In the genomic region with DNA sequence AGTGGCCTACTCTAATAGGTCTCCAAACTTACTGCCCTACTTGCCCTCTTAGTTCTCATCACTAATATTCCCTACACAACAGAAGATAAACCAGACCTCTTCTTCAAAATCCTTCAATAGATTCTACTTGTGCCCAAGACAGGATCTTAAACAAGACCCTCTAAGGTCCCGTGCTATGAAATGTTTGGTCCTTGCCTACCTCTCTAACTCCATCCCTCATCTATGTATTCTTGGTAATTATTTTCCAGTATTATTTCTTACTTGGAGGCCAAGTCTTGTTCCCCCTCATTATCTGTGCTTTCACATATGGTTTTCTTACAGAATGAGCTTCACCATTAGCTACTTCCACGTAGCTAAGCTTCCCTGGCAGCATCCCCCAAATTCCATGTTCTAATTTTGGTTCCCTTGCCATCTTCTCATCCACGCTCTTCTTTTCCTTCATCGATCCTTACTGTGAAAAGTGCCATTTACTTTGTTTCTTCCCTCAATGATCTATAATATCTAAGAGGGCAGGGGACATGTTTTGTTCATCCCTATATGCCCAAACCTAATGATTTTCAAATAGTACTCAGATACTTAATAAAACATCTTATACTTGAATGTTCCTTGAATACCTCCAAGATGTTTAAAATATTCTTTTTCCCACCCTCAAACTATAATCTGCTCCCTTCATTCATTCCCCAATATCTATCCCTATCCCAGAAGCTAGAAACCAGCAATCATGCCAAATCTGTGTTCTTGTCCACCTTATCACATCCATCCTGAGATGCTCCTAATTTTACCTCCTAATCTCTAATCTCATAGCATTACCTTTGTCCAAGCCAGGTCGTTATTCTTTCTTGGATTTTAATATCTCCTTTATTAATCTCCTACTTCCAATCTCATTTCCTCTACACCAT, we compare ENCODE assay signal across 12 cellular contexts. TPM values are rescaled to one million over a fixed set of nuclear protein-coding genes. Genes with fewer than 3 reads are reported as not detected.
DNase-seq lines count a peak whose midpoint lies in the region; ATAC-seq and TF ChIP-seq lines count a peak whose summit lies in the region.
"Had no signal": no experiment of that assay in that cellular context is flagged by ENCODE, and none has a peak within 500 bp of the region (broad histone marks: within the 10 kb centered on the region; RNA-seq: fewer than 3 reads in every experiment).

No MANE protein-coding gene starts in this region.

- no TSS peak for BruUV-seq in MCF 10A (replicated peaks; lab: Mats Ljungman, UMichigan)
- BruUV-seq in mammary epithelial cell (replicated peaks; lab: Mats Ljungman, UMichigan) = no TSS peak

- H3K36me3 Mint-ChIP-seq in MCF 10A (ENCODE audit: insufficient read depth, unreplicated experiment) (peaks cover 100% of the 10 kb centered on the region), type B pancreatic cell (peaks cover 61% of the 10 kb centered on the region)
- peaks cover 80% of the 10 kb centered on the region for H3K36me3 Mint-ChIP-seq in activated CD4-positive, alpha-beta memory T cell treated with anti-CD3 and anti-CD28 coated beads for 36 hours

- H3K4me3 ChIP-seq in mammary epithelial cell (replicated peaks in 1 of 3; ENCODE audit: insufficient read depth in 1 of 3, low read depth in 2 of 3, low read length in 3 of 3) (no peak overlapping the region), hepatocyte (no peak overlapping the region), gastrocnemius medialis (no peak overlapping the region)

- intact Hi-C loops in MCF 10A (cut with micrococcal nuclease) (no loop called here), mammary epithelial cell (cut with micrococcal nuclease) (loop anchor here (5.0 kb wide), 1 partner anchor 37 kb away; no protein-coding TSS in a partner anchor), gastrocnemius medialis (cut with DNase I; ENCODE audit: low total_unique reads) (loop anchor here (5.0 kb wide), 1 partner anchor 42 kb away; no protein-coding TSS in a partner anchor)
- intact Hi-C loops in activated CD4-positive, alpha-beta memory T cell treated with anti-CD3 and anti-CD28 coated beads for 36 hours (cut with micrococcal nuclease) = no loop called here

- DNase-seq in MCF 10A (ENCODE audit: unreplicated experiment) (no peak), mammary epithelial cell (no peak), hepatocyte (ENCODE audit: low spot score) (no peak), type B pancreatic cell (ENCODE audit: extremely low spot score, unreplicated experiment) (no peak), HT-29 (ENCODE audit: low spot score) (no peak), gastrocnemius medialis (no peak)
- DNase-seq in activated CD4-positive, alpha-beta memory T cell treated with anti-CD3 and anti-CD28 coated beads for 36 hours = no peak
- DNase-seq: activated gamma-delta T cell, BE2C, islet precursor cell, RPMI8226 had no signal

- H3K9me3 ChIP-seq in mammary epithelial cell (replicated peaks; ENCODE audit: insufficient read depth, low read length) (no peaks in the 10 kb centered on the region), hepatocyte (ENCODE audit: low read depth) (no peaks in the 10 kb centered on the region), gastrocnemius medialis (no peaks in the 10 kb centered on the region)
- H3K9me3 ChIP-seq: BE2C had no signal

- POLR2A ChIA-PET in MCF 10A (lab: Yijun Ruan, JAX) = interaction anchor here (0.5 kb wide), 1 partner anchor 24 kb away, joined by 3 read pairs; no protein-coding TSS in a partner anchor
- POLR2A ChIA-PET in activated CD4-positive, alpha-beta memory T cell treated with anti-CD3 and anti-CD28 coated beads for 36 hours (lab: Charles Lee) = interaction anchor here (0.6 to 1.2 kb wide), 5 partner anchors 9 to 155 kb away, joined by 3 to 4 read pairs (median 3); no protein-coding TSS in a partner anchor

- CTCF ChIA-PET in MCF 10A (lab: Yijun Ruan, JAX) (interaction anchor here (0.6 kb wide), 1 partner anchor 300 kb away, joined by 3 read pairs; no protein-coding TSS in a partner anchor), mammary epithelial cell (lab: Charles Lee; ENCODE audit: low non-redundant PET) (no interaction called here)
- CTCF ChIA-PET in activated CD4-positive, alpha-beta memory T cell treated with anti-CD3 and anti-CD28 coated beads for 36 hours (lab: Charles Lee) = interaction anchor here (0.6 kb wide), 1 partner anchor 39 kb away, joined by 3 read pairs; no protein-coding TSS in a partner anchor

- no peaks in the 10 kb centered on the region for H3K27me3 Mint-ChIP-seq in MCF 10A (ENCODE audit: insufficient read depth, unreplicated experiment)
- no peaks in the 10 kb centered on the region for H3K27me3 Mint-ChIP-seq in activated CD4-positive, alpha-beta memory T cell treated with anti-CD3 and anti-CD28 coated beads for 36 hours
- H3K27me3 Mint-ChIP-seq in type B pancreatic cell = no peaks in the 10 kb centered on the region

- in situ Hi-C loops in mammary epithelial cell (cut with MboI; ENCODE audit: low sequenced_read_pairs in 2 of 2) (no loop called here), gastrocnemius medialis (cut with MboI; ENCODE audit: low sequenced_read_pairs in 4 of 4) (no loop called here)

- H3K36me3 ChIP-seq in mammary epithelial cell (ENCODE audit: insufficient read depth, low read length) (peaks cover 44% of the 10 kb centered on the region), hepatocyte (replicated peaks; ENCODE audit: insufficient read depth, low read depth) (peaks cover 10% of the 10 kb centered on the region), gastrocnemius medialis (peaks cover 0 to 45% of the 10 kb centered on the region in 2 donors)

- H2AFZ ChIP-seq in mammary epithelial cell (ENCODE audit: low read depth, low read length) = no peak overlapping the region
- no peak overlapping the region for H2AFZ ChIP-seq in hepatocyte

- H3K4me1 ChIP-seq in mammary epithelial cell (ENCODE audit: insufficient read depth, low read length) (peaks cover 36% of the 10 kb centered on the region), hepatocyte (ENCODE audit: insufficient read depth) (peaks cover 43% of the 10 kb centered on the region), gastrocnemius medialis (peaks cover 73 to 90% of the 10 kb centered on the region in 2 donors)

- H3K4me1 Mint-ChIP-seq in MCF 10A (ENCODE audit: insufficient read depth, unreplicated experiment) (peaks cover 61% of the 10 kb centered on the region), type B pancreatic cell (ENCODE audit: unreplicated experiment) (peaks cover 47% of the 10 kb centered on the region)
- peaks cover 86% of the 10 kb centered on the region for H3K4me1 Mint-ChIP-seq in activated CD4-positive, alpha-beta memory T cell treated with anti-CD3 and anti-CD28 coated beads for 36 hours (ENCODE audit: low read depth)

- dilution Hi-C loops in mammary epithelial cell (cut with HindIII; ENCODE audit: low sequenced_read_pairs) = no loop called here

- no peaks in the 10 kb centered on the region for H3K9me2 ChIP-seq in hepatocyte (replicated peaks; ENCODE audit: insufficient read depth)

- TF ChIP-seq POLR2A in gastrocnemius medialis (IDR thresholded peaks at IDR 0.05) = no peak

- H3K4me2 ChIP-seq in mammary epithelial cell (ENCODE audit: insufficient read depth, low read depth, low read length) = no peak overlapping the region
- H3K4me2 ChIP-seq in hepatocyte = peak overlapping the region; percentile 42

- no peak overlapping the region for H3K27ac Mint-ChIP-seq in MCF 10A (ENCODE audit: low read depth, unreplicated experiment)
- H3K27ac Mint-ChIP-seq in activated CD4-positive, alpha-beta memory T cell treated with anti-CD3 and anti-CD28 coated beads for 36 hours = peak overlapping the region; percentile 40
- H3K27ac Mint-ChIP-seq in type B pancreatic cell = peak overlapping the region; percentile 67

- no peak overlapping the region for H3K9ac ChIP-seq in mammary epithelial cell (ENCODE audit: insufficient read depth, low read length)

- no peak for ATAC-seq in HG03139 (IDR thresholded peaks at IDR 0.05; ENCODE audit: unreplicated experiment)
- ATAC-seq in gastrocnemius medialis = no peak

- H3K79me2 ChIP-seq in mammary epithelial cell (ENCODE audit: insufficient read depth, low read length) (peaks cover 98% of the 10 kb centered on the region), hepatocyte (peaks cover 100% of the 10 kb centered on the region)

- TF ChIP-seq CTCF in MCF 10A (IDR thresholded peaks at IDR 0.05; ENCODE audit: unreplicated experiment) = no peak
- no peak for TF ChIP-seq CTCF in mammary epithelial cell (conservative IDR thresholded peaks at IDR 0.05 in 1 of 2, IDR thresholded peaks at IDR 0.05 in 1 of 2; ENCODE audit: extremely low read depth in 1 of 2, insufficient read depth in 1 of 2, low read depth in 1 of 2, low read length in 2 of 2)
- TF ChIP-seq CTCF in hepatocyte (IDR thresholded peaks at IDR 0.05; ENCODE audit: poor library complexity) = no peak
- no peak for TF ChIP-seq CTCF in type B pancreatic cell (conservative IDR thresholded peaks at IDR 0.05)
- no peak for TF ChIP-seq CTCF in gastrocnemius medialis (IDR thresholded peaks at IDR 0.05 in 4 of 5, conservative IDR thresholded peaks at IDR 0.05 in 1 of 5)

- H3K4me3 Mint-ChIP-seq in MCF 10A (ENCODE audit: unreplicated experiment) (peak overlapping the region; percentile 20), type B pancreatic cell (peak overlapping the region; percentile 27)
- peak overlapping the region; percentile 11 for H3K4me3 Mint-ChIP-seq in activated CD4-positive, alpha-beta memory T cell treated with anti-CD3 and anti-CD28 coated beads for 36 hours

- H3K27ac ChIP-seq in mammary epithelial cell (ENCODE audit: insufficient read depth, low read depth, low read length) = no peak overlapping the region
- peak overlapping the region; percentile 4 for H3K27ac ChIP-seq in hepatocyte
- peak overlapping the region in 2 of 4 donors; percentile 11 to 42 for H3K27ac ChIP-seq in gastrocnemius medialis

- H4K20me1 ChIP-seq in mammary epithelial cell (ENCODE audit: insufficient read depth, low read length) (peaks cover 60% of the 10 kb centered on the region), hepatocyte (ENCODE audit: insufficient read depth, poor library complexity, severe bottlenecking) (peaks cover 100% of the 10 kb centered on the region)

- H3K27me3 ChIP-seq in mammary epithelial cell (ENCODE audit: insufficient read depth, low read length) = no peaks in the 10 kb centered on the region
- H3K27me3 ChIP-seq in hepatocyte = no peaks in the 10 kb centered on the region
- no peaks in the 10 kb centered on the region for H3K27me3 ChIP-seq in gastrocnemius medialis
- H3K27me3 ChIP-seq: BE2C had no signal

- WGBS in mammary epithelial cell (ENCODE audit: low coverage, missing lambda C conversion rate) = 100% methylated on average over 5 of the region's 5 CpGs
- WGBS in hepatocyte (ENCODE audit: low lambda C conversion rate, missing lambda C conversion rate) = 93% methylated on average over 5 of the region's 5 CpGs

- H3K9me3 Mint-ChIP-seq in MCF 10A (ENCODE audit: unreplicated experiment) (no peaks in the 10 kb centered on the region), type B pancreatic cell (no peaks in the 10 kb centered on the region)
- H3K9me3 Mint-ChIP-seq in activated CD4-positive, alpha-beta memory T cell treated with anti-CD3 and anti-CD28 coated beads for 36 hours = no peaks in the 10 kb centered on the region

RNA-seq across cellular contexts. Expression of a gene that starts 10.1 kb away (rescaled TPM):
- 882 and 1,027 TPM in 2 replicates for total RNA-seq in MCF 10A (2022)
- total RNA-seq in mammary epithelial cell = 100 to 1,000 TPM; 471 to 576 TPM
- polyA plus RNA-seq in mammary epithelial cell = 484 TPM
- 552 TPM for polyA minus RNA-seq in mammary epithelial cell
- total RNA-seq in activated CD4-positive, alpha-beta memory T cell treated with anti-CD3 and anti-CD28 coated beads for 36 hours = 1,000 to 10,000 TPM; 1,063 to 1,070 TPM
- 740 and 800 TPM in 2 replicates for total RNA-seq in hepatocyte
- polyA plus RNA-seq in hepatocyte = 513 and 521 TPM in 2 replicates
- total RNA-seq in type B pancreatic cell (ENCODE audit: low replicate concordance) = 474 and 692 TPM in 2 replicates
- 375 and 471 TPM in 2 replicates for total RNA-seq in HT-29 (2014; rRNA removed; shearing (Covaris generic))
- 100 to 1,000 TPM; 281 to 357 (median 318) TPM for total RNA-seq in gastrocnemius medialis

RNA-seq across cellular contexts. Expression of a gene that starts 20.7 kb away (rescaled TPM):
- total RNA-seq in MCF 10A (2022) (not detected in 2 replicates), mammary epithelial cell (under 1 TPM in 1 of 2 donors, not detected in 1; under 0.01 TPM), hepatocyte (0.07 TPM in 1 of 2 replicates, not detected in the other), type B pancreatic cell (ENCODE audit: low replicate concordance) (0.19 and 0.63 TPM in 2 replicates), gastrocnemius medialis (not detected)
- polyA plus RNA-seq in mammary epithelial cell (not detected), hepatocyte (not detected in 2 replicates)
- not detected for polyA minus RNA-seq in mammary epithelial cell
- under 1 TPM in 1 of 2 experiments, not detected in 1; 0.07 TPM for total RNA-seq in activated CD4-positive, alpha-beta memory T cell treated with anti-CD3 and anti-CD28 coated beads for 36 hours
- 0.05 and 0.33 TPM in 2 replicates for total RNA-seq in HT-29 (2014; rRNA removed; shearing (Covaris generic))

Comparison
In these comparisons a context has a peak if more than half of its experiments do, and no peak if none do; other contexts are left out.
1. intact Hi-C loops: an anchor here in mammary epithelial cell (5.0 kb wide) and gastrocnemius medialis (5.0 kb wide); none called in MCF 10A and activated CD4-positive, alpha-beta memory T cell treated with anti-CD3 and anti-CD28 coated beads for 36 hours.